Comparison of ENCODE assay signal across 8 cellular contexts in the genomic region with DNA sequence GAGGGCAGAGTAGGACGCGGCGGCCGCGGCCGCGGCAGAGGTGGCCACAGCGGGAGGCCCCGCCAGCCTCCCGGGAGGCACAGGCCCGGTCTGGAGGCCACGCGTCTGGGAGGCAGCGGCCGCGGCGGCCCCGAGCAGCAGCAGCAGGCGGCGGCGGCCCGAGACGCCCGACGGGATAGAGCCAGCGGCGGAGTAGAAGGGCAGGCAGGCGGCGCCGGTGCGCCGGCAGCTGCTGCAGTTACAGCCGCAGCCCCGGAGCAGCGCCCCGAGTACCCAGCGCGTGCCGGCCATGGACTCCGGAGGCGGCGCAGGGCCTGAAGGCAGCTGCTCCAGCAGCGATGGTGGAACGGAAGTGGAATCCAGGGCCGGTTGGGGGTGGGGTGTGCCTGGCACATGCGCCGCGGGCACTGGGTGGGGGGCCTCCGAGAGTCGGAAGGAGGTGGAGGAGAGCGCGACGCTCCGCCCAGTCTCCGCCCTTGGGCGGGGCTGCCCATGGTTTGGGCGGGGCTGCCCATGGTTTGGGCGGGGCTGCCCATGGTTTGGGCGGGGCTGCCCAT. TPM values are rescaled to one million over a fixed set of nuclear protein-coding genes. Genes with fewer than 3 reads are reported as not detected.
DNase-seq lines count a peak whose midpoint lies in the region; ATAC-seq and TF ChIP-seq lines count a peak whose summit lies in the region.

A gene with protein sequence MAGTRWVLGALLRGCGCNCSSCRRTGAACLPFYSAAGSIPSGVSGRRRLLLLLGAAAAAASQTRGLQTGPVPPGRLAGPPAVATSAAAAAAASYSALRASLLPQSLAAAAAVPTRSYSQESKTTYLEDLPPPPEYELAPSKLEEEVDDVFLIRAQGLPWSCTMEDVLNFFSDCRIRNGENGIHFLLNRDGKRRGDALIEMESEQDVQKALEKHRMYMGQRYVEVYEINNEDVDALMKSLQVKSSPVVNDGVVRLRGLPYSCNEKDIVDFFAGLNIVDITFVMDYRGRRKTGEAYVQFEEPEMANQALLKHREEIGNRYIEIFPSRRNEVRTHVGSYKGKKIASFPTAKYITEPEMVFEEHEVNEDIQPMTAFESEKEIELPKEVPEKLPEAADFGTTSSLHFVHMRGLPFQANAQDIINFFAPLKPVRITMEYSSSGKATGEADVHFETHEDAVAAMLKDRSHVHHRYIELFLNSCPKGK (minus strand): TSS at position 354 of the 557 bp plus-strand sequence. CDS start 63 bp downstream, at position 291.

- peak; percentile 10 for TF ChIP-seq CTCF in GM12865 (IDR thresholded peaks at IDR 0.05; ENCODE audit: insufficient read depth, low read depth, low read length, missing control alignments)
- TF ChIP-seq CTCF in SU-DHL-6 (IDR thresholded peaks at IDR 0.05; ENCODE audit: insufficient read depth, low read length, poor library complexity, severe bottlenecking) = no peak
- TF ChIP-seq CTCF in parathyroid adenoma (IDR thresholded peaks at IDR 0.05) = peak; percentile 6
- peak in 1 of 2 experiments; percentile 5 for TF ChIP-seq CTCF in tibial artery (IDR thresholded peaks at IDR 0.05)

- H3K27ac Mint-ChIP-seq in activated naive CD8-positive, alpha-beta T cell treated with anti-CD3 and anti-CD28 coated beads, Interleukin-2, amount 10 ng/mL, durations not matched to agents 7 days and 5 days = peak within 1 kb of the TSS; percentile 94

- H3K4me3 Mint-ChIP-seq in activated naive CD8-positive, alpha-beta T cell treated with anti-CD3 and anti-CD28 coated beads, Interleukin-2, amount 10 ng/mL, durations not matched to agents 7 days and 5 days = peak within 1 kb of the TSS; percentile 97

- H3K27ac ChIP-seq in SU-DHL-6 (ENCODE audit: low read depth, low read length) = peak within 1 kb of the TSS; percentile 73
- H3K27ac ChIP-seq in parathyroid adenoma = peak within 1 kb of the TSS; percentile 77
- H3K27ac ChIP-seq in tibial artery = peak within 1 kb of the TSS; percentile 92 to 96

- no peaks in the 10 kb centered on the region for H3K27me3 ChIP-seq in SU-DHL-6 (ENCODE audit: low read length)
- no peaks in the 10 kb centered on the region for H3K27me3 ChIP-seq in parathyroid adenoma (ENCODE audit: control insufficient read depth, insufficient read depth, low read length)
- no peaks in the 10 kb centered on the region for H3K27me3 ChIP-seq in tibial artery

- peaks cover 8% of the 10 kb centered on the region for H3F3A ChIP-seq in SU-DHL-6 (ENCODE audit: insufficient read depth)

- peaks cover 12% of the 10 kb centered on the region for H3K36me3 Mint-ChIP-seq in activated naive CD8-positive, alpha-beta T cell treated with anti-CD3 and anti-CD28 coated beads, Interleukin-2, amount 10 ng/mL, durations not matched to agents 7 days and 5 days

- peak within 1 kb of the TSS; percentile 82 for H3K4me2 ChIP-seq in SU-DHL-6 (ENCODE audit: low read depth, low read length, poor library complexity, severe bottlenecking)
- peak within 1 kb of the TSS; percentile 93 for H3K4me2 ChIP-seq in parathyroid adenoma (ENCODE audit: low read length)

- H3K9me3 ChIP-seq in SU-DHL-6 (ENCODE audit: insufficient read depth, low read length) = no peaks in the 10 kb centered on the region
- no peaks in the 10 kb centered on the region for H3K9me3 ChIP-seq in parathyroid adenoma (ENCODE audit: control insufficient read depth, low read length)
- H3K9me3 ChIP-seq in tibial artery = no peaks in the 10 kb centered on the region

- H4K20me1 ChIP-seq in SU-DHL-6 (ENCODE audit: low read depth, low read length) = no peaks in the 10 kb centered on the region

- peak within 1 kb of the TSS; percentile 93 for H3K4me3 ChIP-seq in GM12865 (ENCODE audit: low read depth, low read length)
- peak within 1 kb of the TSS; percentile 72 for H3K4me3 ChIP-seq in SU-DHL-6 (ENCODE audit: insufficient read depth, low read length, poor library complexity, severe bottlenecking)
- H3K4me3 ChIP-seq in parathyroid adenoma (ENCODE audit: low read depth, low read length) = peak within 1 kb of the TSS; percentile 77
- peak within 1 kb of the TSS; percentile 89 to 91 for H3K4me3 ChIP-seq in tibial artery

- H3K36me3 ChIP-seq in SU-DHL-6 (ENCODE audit: low read length) (no peaks in the 10 kb centered on the region), parathyroid adenoma (ENCODE audit: control insufficient read depth, insufficient read depth, low read length) (no peaks in the 10 kb centered on the region), tibial artery (peaks cover 5 to 12% (median 5%) of the 10 kb centered on the region in 3 donors)

- intact Hi-C loops in Right ventricle myocardium superior (cut with DNase I) (no loop called here), tibial artery (cut with DNase I; ENCODE audit: low total_unique reads) (loop anchor here (2.0 to 5.0 kb wide), 3 partner anchors 63 to 153 kb away; a partner anchor contains a TSS)

- no peaks in the 10 kb centered on the region for H3K9me3 Mint-ChIP-seq in activated naive CD8-positive, alpha-beta T cell treated with anti-CD3 and anti-CD28 coated beads, Interleukin-2, amount 10 ng/mL, durations not matched to agents 7 days and 5 days

- H3K79me2 ChIP-seq in SU-DHL-6 (ENCODE audit: insufficient read depth, low read length) (peaks cover 39% of the 10 kb centered on the region), parathyroid adenoma (peaks cover 15% of the 10 kb centered on the region)

- no peaks in the 10 kb centered on the region for H3K9me2 ChIP-seq in SU-DHL-6 (replicated peaks; ENCODE audit: insufficient read depth, low read length)

- H3K27me3 Mint-ChIP-seq in activated naive CD8-positive, alpha-beta T cell treated with anti-CD3 and anti-CD28 coated beads, Interleukin-2, amount 10 ng/mL, durations not matched to agents 7 days and 5 days = no peaks in the 10 kb centered on the region

- H3K4me1 ChIP-seq in parathyroid adenoma (peaks cover 2% of the 10 kb centered on the region), tibial artery (peaks cover 0 to 31% (median 18%) of the 10 kb centered on the region in 4 donors)

- POLR2A ChIA-PET in activated naive CD8-positive, alpha-beta T cell treated with anti-CD3 and anti-CD28 coated beads, Interleukin-2, amount 10 ng/mL, durations not matched to agents 7 days and 5 days (lab: Charles Lee) = interaction anchor here (0.6 to 3.1 kb wide), 14 partner anchors 10 to 348 kb away, joined by 3 to 35 read pairs (median 5); a partner anchor contains a TSS

- DNase-seq in GM12865 (ENCODE audit: low read depth) (peak; percentile 97), NCI-H1092 (lab: John Stamatoyannopoulos, UW) (peak; percentile 86), Right ventricle myocardium superior (peak; percentile 95), tibial artery (peak; percentile 93 to 97)
- DNase-seq in activated naive CD8-positive, alpha-beta T cell treated with anti-CD3 and anti-CD28 coated beads, Interleukin-2, amount 10 ng/mL, durations not matched to agents 7 days and 5 days = peak; percentile 95

- ATAC-seq in HG02588 (IDR thresholded peaks at IDR 0.05; ENCODE audit: unreplicated experiment) = peak; percentile 68
- ATAC-seq in activated naive CD8-positive, alpha-beta T cell treated with anti-CD3 and anti-CD28 coated beads, Interleukin-2, amount 10 ng/mL, durations not matched to agents 7 days and 5 days (ENCODE audit: low read depth) = peak; percentile 90
- peak; percentile 94 for ATAC-seq in Right ventricle myocardium superior (ENCODE audit: poor library complexity)

- H2AFZ ChIP-seq in SU-DHL-6 (ENCODE audit: low read depth, low read length, severe bottlenecking) (no peak within 1 kb of the TSS), parathyroid adenoma (peak within 1 kb of the TSS; percentile 77)

- peak within 1 kb of the TSS; percentile 75 for H3K9ac ChIP-seq in SU-DHL-6 (ENCODE audit: low read length)
- H3K9ac ChIP-seq in parathyroid adenoma = no peak within 1 kb of the TSS

- H3K4me1 Mint-ChIP-seq in activated naive CD8-positive, alpha-beta T cell treated with anti-CD3 and anti-CD28 coated beads, Interleukin-2, amount 10 ng/mL, durations not matched to agents 7 days and 5 days = peaks cover 22% of the 10 kb centered on the region

RNA-seq across cellular contexts. Expression of the gene that starts here (rescaled TPM):
- 10 to 100 TPM; 58.6 to 61.0 TPM for total RNA-seq in activated naive CD8-positive, alpha-beta T cell treated with anti-CD3 and anti-CD28 coated beads, Interleukin-2, amount 10 ng/mL, durations not matched to agents 7 days and 5 days
- 105 TPM for total RNA-seq in Right ventricle myocardium superior

Comparison
In these comparisons a context has a peak if more than half of its experiments do, and no peak if none do; other contexts are left out.
1. Peak in every context shown above with its lines: DNase-seq, ATAC-seq, H3K4me3 ChIP-seq and H3K27ac ChIP-seq.